In genomic region chr9:72292184-72292787, GRCh38 we compare ENCODE assay signal across 9 cellular contexts.
DNase-seq lines count a peak whose midpoint lies in the region; ATAC-seq, FAIRE-seq and TF ChIP-seq lines count a peak whose summit lies in the region.
"Had no signal": no experiment of that assay in that cellular context is flagged by ENCODE, and none has a peak within 500 bp of the region (broad histone marks: within the 10 kb centered on the region; RNA-seq: fewer than 3 reads in every experiment).

No MANE protein-coding gene starts in this region.

- H3K36me3 ChIP-seq in gastrocnemius medialis = no peaks in the 10 kb centered on the region
- H3K36me3 ChIP-seq: SJCRH30 had no signal

- in situ Hi-C loops in gastrocnemius medialis (cut with MboI; ENCODE audit: low sequenced_read_pairs in 4 of 4) = no loop called here

- peak; percentile 41 for ATAC-seq in HG02938 (IDR thresholded peaks at IDR 0.05; ENCODE audit: unreplicated experiment)
- peak; percentile 57; the same call in 2 of the 3 replicates for ATAC-seq in SK-N-SH treated with all-trans-retinoic acid at 6 μM for 48 hours
- peak; percentile 61 for ATAC-seq in gastrocnemius medialis
- ATAC-seq in GM18868 (IDR thresholded peaks at IDR 0.05; ENCODE audit: unreplicated experiment) = no peak
- ATAC-seq in HG02763 (IDR thresholded peaks at IDR 0.05; ENCODE audit: unreplicated experiment) = no peak

- H3K4me3 ChIP-seq in gastrocnemius medialis = no peak overlapping the region
- H3K4me3 ChIP-seq: SJCRH30 had no signal

- DNase-seq in DMS53 (lab: John Stamatoyannopoulos, UW) (peak; percentile 59), frontal cortex (ENCODE audit: low spot score in 2 of 2) (peak in 1 of 2 donors; percentile 43), gastrocnemius medialis (no peak), GDM1 (lab: John Stamatoyannopoulos, UW) (no peak)

- H3K27ac ChIP-seq in gastrocnemius medialis = peak overlapping the region in 2 of 4 donors; percentile 4 to 27
- H3K27ac ChIP-seq: SJCRH30 had no signal

- intact Hi-C loops in gastrocnemius medialis (cut with DNase I; ENCODE audit: low total_unique reads) = loop anchor here (10.0 kb wide), 1 partner anchor 183 kb away; no protein-coding TSS in a partner anchor

- TF ChIP-seq CTCF in gastrocnemius medialis (IDR thresholded peaks at IDR 0.05 in 4 of 5, conservative IDR thresholded peaks at IDR 0.05 in 1 of 5) = peak; percentile 38 to 64 (median 45)

- no peaks in the 10 kb centered on the region for H3K9me3 ChIP-seq in gastrocnemius medialis
- H3K9me3 ChIP-seq: SJCRH30 had no signal

- no peaks in the 10 kb centered on the region for H3K27me3 ChIP-seq in gastrocnemius medialis
- H3K27me3 ChIP-seq: SJCRH30 had no signal

- peaks cover 0 to 11% of the 10 kb centered on the region in 2 donors for H3K4me1 ChIP-seq in gastrocnemius medialis
- H3K4me1 ChIP-seq: SJCRH30 had no signal

- TF ChIP-seq POLR2A in gastrocnemius medialis (IDR thresholded peaks at IDR 0.05) = no peak

- FAIRE-seq in frontal cortex (lab: Jason Lieb, UNC) = peak; percentile 96

TF ChIP-seq in SK-N-SH treated with all-trans-retinoic acid at 6 μM for 48 hours, 23 proteins besides CTCF, POLR2A, EP300 and RAD21:
- TF ChIP-seq ZNF70 (CRISPR knock-in tag; IDR thresholded peaks at IDR 0.05) = no peak
- TF ChIP-seq POU6F1 (CRISPR knock-in tag; IDR thresholded peaks at IDR 0.05; ENCODE audit: borderline replicate concordance, low read depth) = no peak
- TF ChIP-seq SNAI2 (CRISPR knock-in tag; IDR thresholded peaks at IDR 0.05) = no peak
- no peak for TF ChIP-seq TCF4 (CRISPR knock-in tag; IDR thresholded peaks at IDR 0.05; ENCODE audit: borderline replicate concordance)
- TF ChIP-seq ZFP3 (CRISPR knock-in tag; IDR thresholded peaks at IDR 0.05) = no peak
- no peak for TF ChIP-seq ZFP30 (CRISPR knock-in tag; IDR thresholded peaks at IDR 0.05)
- no peak for TF ChIP-seq TSHZ2 (CRISPR knock-in tag; IDR thresholded peaks at IDR 0.05)
- TF ChIP-seq ZNF565 (CRISPR knock-in tag; conservative IDR thresholded peaks at IDR 0.05; ENCODE audit: low read depth) = no peak
- TF ChIP-seq PATZ1 (CRISPR knock-in tag; IDR thresholded peaks at IDR 0.05; ENCODE audit: borderline replicate concordance) = no peak
- TF ChIP-seq CSRNP3 (CRISPR knock-in tag; IDR thresholded peaks at IDR 0.05) = no peak
- no peak for TF ChIP-seq RARB (CRISPR knock-in tag; IDR thresholded peaks at IDR 0.05)
- no peak for TF ChIP-seq ZC3H10 (CRISPR knock-in tag; IDR thresholded peaks at IDR 0.05)

Comparison
In these comparisons a context has a peak if more than half of its experiments do, and no peak if none do; other contexts are left out.
1. ATAC-seq: peak in HG02938 (single experiment), SK-N-SH treated with all-trans-retinoic acid at 6 μM for 48 hours (single experiment) and gastrocnemius medialis (2 of 2); none in GM18868 (single experiment) and HG02763 (single experiment).